In genomic region chr1:116878804-116879477, GRCh38 we compare ENCODE assay signal across 8 cellular contexts. TPM values are rescaled to one million over a fixed set of nuclear protein-coding genes. Genes with fewer than 3 reads are reported as not detected.
DNase-seq lines count a peak whose midpoint lies in the region; ATAC-seq lines count a peak whose summit lies in the region.

No MANE protein-coding gene starts in this region.

- DNase-seq in ELF-1 (ENCODE audit: low read depth, low spot score) (peak; percentile 91), GM23248 (peak; percentile 31), NCI-H2107 (lab: John Stamatoyannopoulos, UW) (peak; percentile 24), adipocyte (ENCODE audit: low read depth) (peak; percentile 41)
- no peak for DNase-seq in stimulated activated effector memory CD8-positive, alpha-beta T cell treated with anti-CD3 and anti-CD28 coated beads, Interleukin-12 subunit alpha, Interleukin-12 subunit beta, amount 100 ng/mL, for 72 hours (ENCODE audit: low spot score in 2 of 2)
- DNase-seq in effector CD4-positive, alpha-beta T cell = no peak

- no peak overlapping the region for H3K4me3 Mint-ChIP-seq in stimulated activated effector memory CD8-positive, alpha-beta T cell treated with anti-CD3 and anti-CD28 coated beads, Interleukin-12 subunit alpha, Interleukin-12 subunit beta, amount 100 ng/mL, for 72 hours

- H2AFZ ChIP-seq in GM23248 = peak overlapping the region; percentile 79

- H3K9me2 ChIP-seq in GM23248 (ENCODE audit: insufficient read depth) = no peaks in the 10 kb centered on the region

- H3K9me3 Mint-ChIP-seq in stimulated activated effector memory CD8-positive, alpha-beta T cell treated with anti-CD3 and anti-CD28 coated beads, Interleukin-12 subunit alpha, Interleukin-12 subunit beta, amount 100 ng/mL, for 72 hours = no peaks in the 10 kb centered on the region

- no peaks in the 10 kb centered on the region for H3K36me3 ChIP-seq in GM23248 (ENCODE audit: low read depth)
- no peaks in the 10 kb centered on the region for H3K36me3 ChIP-seq in adipocyte (ENCODE audit: control insufficient read depth, insufficient read depth, low read length, severe bottlenecking)
- H3K36me3 ChIP-seq in iPS-18a (ENCODE audit: control insufficient read depth, low read depth, low read length) = no peaks in the 10 kb centered on the region

- H4K20me1 ChIP-seq in GM23248 (ENCODE audit: insufficient read depth) = no peaks in the 10 kb centered on the region

- no peaks in the 10 kb centered on the region for H3K9me3 ChIP-seq in GM23248 (ENCODE audit: low read depth)
- H3K9me3 ChIP-seq in adipocyte (ENCODE audit: control insufficient read depth, low read length) = no peaks in the 10 kb centered on the region
- H3K9me3 ChIP-seq in iPS-18a (ENCODE audit: control insufficient read depth, low read depth, low read length) = no peaks in the 10 kb centered on the region

- H3K27me3 ChIP-seq in GM23248 (replicated peaks; ENCODE audit: insufficient read depth) (no peaks in the 10 kb centered on the region), adipocyte (replicated peaks; ENCODE audit: control insufficient read depth, insufficient read depth, low read length) (no peaks in the 10 kb centered on the region), iPS-18a (ENCODE audit: control insufficient read depth, insufficient read depth, low read length) (no peaks in the 10 kb centered on the region)

- H3K4me1 ChIP-seq in GM23248 (ENCODE audit: insufficient read depth) (peaks cover 40% of the 10 kb centered on the region), adipocyte (ENCODE audit: control insufficient read depth, insufficient read depth, low read length) (peaks cover 41% of the 10 kb centered on the region), iPS-18a (ENCODE audit: control insufficient read depth, low read depth, low read length) (peaks cover 25% of the 10 kb centered on the region)

- in situ Hi-C loops in GM23248 (cut with MboI) = no loop called here

- no peaks in the 10 kb centered on the region for H3K79me2 ChIP-seq in GM23248 (ENCODE audit: insufficient read depth)

- H3K27ac Mint-ChIP-seq in stimulated activated effector memory CD8-positive, alpha-beta T cell treated with anti-CD3 and anti-CD28 coated beads, Interleukin-12 subunit alpha, Interleukin-12 subunit beta, amount 100 ng/mL, for 72 hours = no peak overlapping the region

- ATAC-seq in stimulated activated effector memory CD8-positive, alpha-beta T cell treated with anti-CD3 and anti-CD28 coated beads, Interleukin-12 subunit alpha, Interleukin-12 subunit beta, amount 100 ng/mL, for 72 hours = peak; percentile 57
- no peak for ATAC-seq in HG03520 (IDR thresholded peaks at IDR 0.05; ENCODE audit: unreplicated experiment)

- H3K9ac ChIP-seq in GM23248 (peak overlapping the region; percentile 68), adipocyte (ENCODE audit: low read length) (peak overlapping the region; percentile 63), iPS-18a (ENCODE audit: low read length) (peak overlapping the region; percentile 30)

- H3K4me2 ChIP-seq in GM23248 (ENCODE audit: unreplicated experiment) = peak overlapping the region; percentile 85

- H3K4me1 Mint-ChIP-seq in stimulated activated effector memory CD8-positive, alpha-beta T cell treated with anti-CD3 and anti-CD28 coated beads, Interleukin-12 subunit alpha, Interleukin-12 subunit beta, amount 100 ng/mL, for 72 hours = peaks cover 2% of the 10 kb centered on the region

- H3K4me3 ChIP-seq in GM23248 (peak overlapping the region; percentile 61; the same call in 1 of the 2 replicates), adipocyte (ENCODE audit: low read length) (peak overlapping the region; percentile 72), iPS-18a (ENCODE audit: low read length) (peak overlapping the region; percentile 47)

- H3K27ac ChIP-seq in GM23248 (no peak overlapping the region), iPS-18a (ENCODE audit: low read length) (no peak overlapping the region)

- 61 to 62% methylated on average over 10 of the region's 10 CpGs for WGBS in GM23248 (ENCODE audit: low coverage in 1 of 2, low lambda C conversion rate in 2 of 2, missing lambda C conversion rate in 2 of 2), 2 experiments

- no peaks in the 10 kb centered on the region for H3K36me3 Mint-ChIP-seq in stimulated activated effector memory CD8-positive, alpha-beta T cell treated with anti-CD3 and anti-CD28 coated beads, Interleukin-12 subunit alpha, Interleukin-12 subunit beta, amount 100 ng/mL, for 72 hours

- H3F3A ChIP-seq in GM23248 (ENCODE audit: insufficient read depth) = peaks cover 25% of the 10 kb centered on the region

RNA-seq across cellular contexts. Expression of gene PTGFRN, which starts 30.8 kb away (rescaled TPM):
- 25.7 and 27.6 TPM in 2 replicates for total RNA-seq in GM23248 (2014; rRNA removed; shearing (Covaris generic))
- polyA plus RNA-seq in GM23248 (2016; fragmentation: Nextera tagmentation; extraction: Ambion mirVana) = 14.7 and 15.2 TPM in 2 replicates

Comparison
In these comparisons a context has a peak if more than half of its experiments do, and no peak if none do; other contexts are left out.
1. DNase-seq: peak in ELF-1 (single experiment), GM23248 (single experiment), NCI-H2107 (single experiment) and adipocyte (single experiment); none in stimulated activated effector memory CD8-positive, alpha-beta T cell treated with anti-CD3 and anti-CD28 coated beads, Interleukin-12 subunit alpha, Interleukin-12 subunit beta, amount 100 ng/mL, for 72 hours (0 of 2) and effector CD4-positive, alpha-beta T cell (single experiment).
2. Peak in every context shown above with its lines, with median percentiles within 50 percentile points of each other: H3K4me3 ChIP-seq and H3K9ac ChIP-seq.